In genomic region chr5:36273809-36274526, GRCh38 we compare ENCODE assay signal across 1 cellular context.
TF ChIP-seq lines count a peak whose summit lies in the region.

No MANE protein-coding gene starts in this region.

TF ChIP-seq in GM23338, 12 proteins besides CTCF, POLR2A, EP300 and RAD21 (continued from another document):
- no peak for TF ChIP-seq ZNF462 (CRISPR knock-in tag; IDR thresholded peaks at IDR 0.05)
- no peak for TF ChIP-seq STAT1 (IDR thresholded peaks at IDR 0.05; ENCODE audit: unreplicated experiment)
- no peak for TF ChIP-seq JUNB (IDR thresholded peaks at IDR 0.05; ENCODE audit: unreplicated experiment)
